16 cellular contexts compared by ENCODE assay signal in genomic region chr14:92473947-92474535, GRCh38. TPM values are rescaled to one million over a fixed set of nuclear protein-coding genes. Genes with fewer than 3 reads are reported as not detected.
DNase-seq lines count a peak whose midpoint lies in the region; TF ChIP-seq lines count a peak whose summit lies in the region.
"Had no signal": no experiment of that assay in that cellular context is flagged by ENCODE, and none has a peak within 500 bp of the region (broad histone marks: within the 10 kb centered on the region; RNA-seq: fewer than 3 reads in every experiment).

No MANE protein-coding gene starts in this region.

- peak overlapping the region; percentile 64 for H3K27ac ChIP-seq in ACC112 (ENCODE audit: low read depth, low read length)
- H3K27ac ChIP-seq in neutrophil = peak overlapping the region; percentile 79
- H3K27ac ChIP-seq in coronary artery = peak overlapping the region in 1 of 2 donors; percentile 72
- H3K27ac ChIP-seq: body of pancreas, KMS-11, prostate gland had no signal

- no peaks in the 10 kb centered on the region for H3K36me3 ChIP-seq in ACC112 (ENCODE audit: insufficient read depth, low read length)
- H3K36me3 ChIP-seq in neutrophil = no peaks in the 10 kb centered on the region
- H3K36me3 ChIP-seq: prostate gland had no signal

- H3K4me1 ChIP-seq in ACC112 (ENCODE audit: control insufficient read depth, insufficient read depth, low read length, unreplicated experiment) (peaks cover 46% of the 10 kb centered on the region), neutrophil (ENCODE audit: control insufficient read depth in 1 of 2, insufficient read depth in 1 of 2, low read depth in 1 of 2, low read length in 1 of 2) (peaks cover 46 to 50% of the 10 kb centered on the region in 2 experiments)
- H3K4me1 ChIP-seq: body of pancreas, prostate gland had no signal

- H3K27me3 ChIP-seq in ACC112 (ENCODE audit: insufficient read depth, low read length) (no peaks in the 10 kb centered on the region), neutrophil (no peaks in the 10 kb centered on the region)
- H3K27me3 ChIP-seq: body of pancreas had no signal

- peak overlapping the region; percentile 37 for H2AFZ ChIP-seq in ACC112 (ENCODE audit: low read length, unreplicated experiment)

- DNase-seq in HS-5 (ENCODE audit: low read depth) (peak; percentile 48), dermis microvascular lymphatic vessel endothelial cell (ENCODE audit: low read depth in 2 of 2) (peak; percentile 42 to 69), GM03348 (ENCODE audit: low spot score) (no peak), NCI-H2196 (lab: John Stamatoyannopoulos, UW; ENCODE audit: unreplicated experiment) (no peak), coronary artery (ENCODE audit: low spot score) (no peak), NCI-H69 (lab: John Stamatoyannopoulos, UW) (no peak)
- DNase-seq: activated B cell treated with CpG ODN at 0.5 μM for 24 hours; CD8-positive, alpha-beta memory T cell; NCI-H1092; NCI-H2171; T-cell had no signal

- no peaks in the 10 kb centered on the region for H3K79me2 ChIP-seq in ACC112 (ENCODE audit: control insufficient read depth, insufficient read depth, low read length, unreplicated experiment)

- TF ChIP-seq CTCF in neutrophil (IDR thresholded peaks at IDR 0.05) (no peak), coronary artery (IDR thresholded peaks at IDR 0.05) (no peak)

- H3K9me3 ChIP-seq in neutrophil = no peaks in the 10 kb centered on the region
- H3K9me3 ChIP-seq: body of pancreas, prostate gland had no signal

- no peak overlapping the region for H3K4me3 ChIP-seq in ACC112 (ENCODE audit: low read depth, low read length)
- H3K4me3 ChIP-seq in neutrophil (ENCODE audit: low read depth in 1 of 2, low read length in 1 of 2) = no peak overlapping the region
- H3K4me3 ChIP-seq in coronary artery = no peak overlapping the region
- H3K4me3 ChIP-seq: body of pancreas, prostate gland had no signal

RNA-seq across cellular contexts. Expression of gene RIN3, which starts 39.5 kb away (rescaled TPM):
- 4.1 and 6.6 TPM in 2 replicates for total RNA-seq in dermis microvascular lymphatic vessel endothelial cell

Comparison
In these comparisons a context has a peak if more than half of its experiments do, and no peak if none do; other contexts are left out.
1. DNase-seq: peak in HS-5 (single experiment) and dermis microvascular lymphatic vessel endothelial cell (2 of 2); none in GM03348 (single experiment), NCI-H2196 (single experiment), coronary artery (single experiment) and NCI-H69 (single experiment).